Comparison of ENCODE assay signal across 1 cellular context in the genomic region with DNA sequence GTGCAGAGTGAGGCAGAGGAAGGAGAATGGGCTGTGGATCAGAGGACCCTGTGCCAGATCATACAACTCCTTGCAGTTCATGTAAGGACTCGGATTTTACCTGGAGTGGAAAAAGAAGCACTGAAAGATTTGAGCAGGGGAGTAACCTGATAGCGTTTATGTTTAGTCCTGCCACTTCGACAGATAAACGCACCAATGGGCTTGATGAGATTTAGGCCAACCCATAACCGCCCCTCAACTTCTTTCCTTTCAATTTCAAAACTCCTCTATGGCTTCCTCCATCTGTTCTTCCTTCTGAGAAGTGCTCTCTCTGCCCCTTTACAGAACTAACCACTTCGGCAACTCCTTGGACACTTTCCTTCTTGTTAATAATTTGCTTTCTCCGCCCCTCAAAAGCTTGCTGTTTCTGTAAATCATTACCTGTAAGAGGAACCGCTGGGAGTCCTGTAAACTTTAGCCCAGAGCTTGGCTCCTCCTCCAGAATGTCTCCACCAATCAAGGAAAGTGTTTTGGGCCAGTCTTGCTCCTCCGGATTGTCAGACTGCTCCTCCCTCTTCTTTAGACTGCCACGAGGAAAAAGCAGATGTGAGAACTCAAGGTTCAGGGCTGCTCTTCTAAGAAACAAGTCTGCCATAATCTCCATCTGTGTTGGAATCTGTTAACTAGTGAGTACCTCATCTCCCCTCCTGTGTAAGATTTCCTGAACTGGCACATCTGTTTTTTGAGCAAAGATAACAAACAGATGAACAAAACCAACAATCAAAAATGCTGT.
TF ChIP-seq lines count a peak whose summit lies in the region.

Gene ACSM3, plus strand, starts transcription at position 554 of the 772 bp plus-strand sequence. CDS start 6,021 bp downstream, outside the sequence.

TF ChIP-seq in GM12878, 131 proteins besides CTCF, POLR2A, EP300 and RAD21:
- TF ChIP-seq MLLT1 (IDR thresholded peaks at IDR 0.05) (peak; percentile 63; the same call in 1 of the 2 replicates), ZBED1 (IDR thresholded peaks at IDR 0.05; ENCODE audit: borderline replicate concordance) (no peak), MXI1 (IDR thresholded peaks at IDR 0.05; ENCODE audit: low read depth, low read length) (peak; percentile 89), PKNOX1 (IDR thresholded peaks at IDR 0.05) (peak; percentile 67), BHLHE40 (IDR thresholded peaks at IDR 0.05; ENCODE audit: borderline replicate concordance in 1 of 2, low read depth in 2 of 2, low read length in 1 of 2) (peak in 1 of 2 experiments; percentile 28; a peak in 1 of 4 replicates), YBX1 (IDR thresholded peaks at IDR 0.05) (no peak), MTA2 (IDR thresholded peaks at IDR 0.05; ENCODE audit: low read depth) (peak; percentile 29; the same call in 1 of the 2 replicates), DPF2 (IDR thresholded peaks at IDR 0.05) (no peak), MAX (IDR thresholded peaks at IDR 0.05; ENCODE audit: low read depth, low read length) (peak; percentile 75; the same call in 1 of the 2 replicates), NBN (IDR thresholded peaks at IDR 0.05) (peak; percentile 54; the same call in 1 of the 2 replicates), SPI1 (IDR thresholded peaks at IDR 0.05; ENCODE audit: borderline replicate concordance, insufficient read depth, low read depth, low read length) (peak; percentile 86), IRF4 (IDR thresholded peaks at IDR 0.05; ENCODE audit: low read depth, low read length) (peak; percentile 76), YY1 (IDR thresholded peaks at IDR 0.05; ENCODE audit: low read depth, low read length) (0 out of 2 replicates have a peak, but pooled peaks have one; percentile 14), POLR2AphosphoS5 (IDR thresholded peaks at IDR 0.05; ENCODE audit: low read length) (peak; percentile 48), KLF5 (IDR thresholded peaks at IDR 0.05; ENCODE audit: partially characterized antibody) (no peak), EED (IDR thresholded peaks at IDR 0.05; ENCODE audit: low read depth) (no peak), IKZF1 (conservative IDR thresholded peaks at IDR 0.05) (peak; percentile 52; the same call in 1 of the 2 replicates), ATF7 (IDR thresholded peaks at IDR 0.05; ENCODE audit: low read depth) (peak; percentile 78), SREBF2 (IDR thresholded peaks at IDR 0.05; ENCODE audit: low read length) (no peak), RFX5 (IDR thresholded peaks at IDR 0.05; ENCODE audit: low read depth, low read length) (peak; percentile 52; the same call in 1 of the 2 replicates), IKZF2 (IDR thresholded peaks at IDR 0.05) (peak; percentile 31 to 36; a peak in 2 of 4 replicates), FOXK2 (IDR thresholded peaks at IDR 0.05) (peak; percentile 78), MEF2B (IDR thresholded peaks at IDR 0.05; ENCODE audit: partially characterized antibody, poor library complexity, severe bottlenecking) (no peak)
- TF ChIP-seq, protein P1, sequence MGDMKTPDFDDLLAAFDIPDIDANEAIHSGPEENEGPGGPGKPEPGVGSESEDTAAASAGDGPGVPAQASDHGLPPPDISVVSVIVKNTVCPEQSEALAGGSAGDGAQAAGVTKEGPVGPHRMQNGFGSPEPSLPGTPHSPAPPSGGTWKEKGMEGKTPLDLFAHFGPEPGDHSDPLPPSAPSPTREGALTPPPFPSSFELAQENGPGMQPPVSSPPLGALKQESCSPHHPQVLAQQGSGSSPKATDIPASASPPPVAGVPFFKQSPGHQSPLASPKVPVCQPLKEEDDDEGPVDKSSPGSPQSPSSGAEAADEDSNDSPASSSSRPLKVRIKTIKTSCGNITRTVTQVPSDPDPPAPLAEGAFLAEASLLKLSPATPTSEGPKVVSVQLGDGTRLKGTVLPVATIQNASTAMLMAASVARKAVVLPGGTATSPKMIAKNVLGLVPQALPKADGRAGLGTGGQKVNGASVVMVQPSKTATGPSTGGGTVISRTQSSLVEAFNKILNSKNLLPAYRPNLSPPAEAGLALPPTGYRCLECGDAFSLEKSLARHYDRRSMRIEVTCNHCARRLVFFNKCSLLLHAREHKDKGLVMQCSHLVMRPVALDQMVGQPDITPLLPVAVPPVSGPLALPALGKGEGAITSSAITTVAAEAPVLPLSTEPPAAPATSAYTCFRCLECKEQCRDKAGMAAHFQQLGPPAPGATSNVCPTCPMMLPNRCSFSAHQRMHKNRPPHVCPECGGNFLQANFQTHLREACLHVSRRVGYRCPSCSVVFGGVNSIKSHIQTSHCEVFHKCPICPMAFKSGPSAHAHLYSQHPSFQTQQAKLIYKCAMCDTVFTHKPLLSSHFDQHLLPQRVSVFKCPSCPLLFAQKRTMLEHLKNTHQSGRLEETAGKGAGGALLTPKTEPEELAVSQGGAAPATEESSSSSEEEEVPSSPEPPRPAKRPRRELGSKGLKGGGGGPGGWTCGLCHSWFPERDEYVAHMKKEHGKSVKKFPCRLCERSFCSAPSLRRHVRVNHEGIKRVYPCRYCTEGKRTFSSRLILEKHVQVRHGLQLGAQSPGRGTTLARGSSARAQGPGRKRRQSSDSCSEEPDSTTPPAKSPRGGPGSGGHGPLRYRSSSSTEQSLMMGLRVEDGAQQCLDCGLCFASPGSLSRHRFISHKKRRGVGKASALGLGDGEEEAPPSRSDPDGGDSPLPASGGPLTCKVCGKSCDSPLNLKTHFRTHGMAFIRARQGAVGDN (IDR thresholded peaks at IDR 0.05) = no peak; the same call in none of the 2 replicates
- TF ChIP-seq, protein P2, sequence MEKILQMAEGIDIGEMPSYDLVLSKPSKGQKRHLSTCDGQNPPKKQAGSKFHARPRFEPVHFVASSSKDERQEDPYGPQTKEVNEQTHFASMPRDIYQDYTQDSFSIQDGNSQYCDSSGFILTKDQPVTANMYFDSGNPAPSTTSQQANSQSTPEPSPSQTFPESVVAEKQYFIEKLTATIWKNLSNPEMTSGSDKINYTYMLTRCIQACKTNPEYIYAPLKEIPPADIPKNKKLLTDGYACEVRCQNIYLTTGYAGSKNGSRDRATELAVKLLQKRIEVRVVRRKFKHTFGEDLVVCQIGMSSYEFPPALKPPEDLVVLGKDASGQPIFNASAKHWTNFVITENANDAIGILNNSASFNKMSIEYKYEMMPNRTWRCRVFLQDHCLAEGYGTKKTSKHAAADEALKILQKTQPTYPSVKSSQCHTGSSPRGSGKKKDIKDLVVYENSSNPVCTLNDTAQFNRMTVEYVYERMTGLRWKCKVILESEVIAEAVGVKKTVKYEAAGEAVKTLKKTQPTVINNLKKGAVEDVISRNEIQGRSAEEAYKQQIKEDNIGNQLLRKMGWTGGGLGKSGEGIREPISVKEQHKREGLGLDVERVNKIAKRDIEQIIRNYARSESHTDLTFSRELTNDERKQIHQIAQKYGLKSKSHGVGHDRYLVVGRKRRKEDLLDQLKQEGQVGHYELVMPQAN (conservative IDR thresholded peaks at IDR 0.05) = 0 out of 2 replicates have a peak, but pooled peaks have one; percentile 26
- TF ChIP-seq, protein P3, sequence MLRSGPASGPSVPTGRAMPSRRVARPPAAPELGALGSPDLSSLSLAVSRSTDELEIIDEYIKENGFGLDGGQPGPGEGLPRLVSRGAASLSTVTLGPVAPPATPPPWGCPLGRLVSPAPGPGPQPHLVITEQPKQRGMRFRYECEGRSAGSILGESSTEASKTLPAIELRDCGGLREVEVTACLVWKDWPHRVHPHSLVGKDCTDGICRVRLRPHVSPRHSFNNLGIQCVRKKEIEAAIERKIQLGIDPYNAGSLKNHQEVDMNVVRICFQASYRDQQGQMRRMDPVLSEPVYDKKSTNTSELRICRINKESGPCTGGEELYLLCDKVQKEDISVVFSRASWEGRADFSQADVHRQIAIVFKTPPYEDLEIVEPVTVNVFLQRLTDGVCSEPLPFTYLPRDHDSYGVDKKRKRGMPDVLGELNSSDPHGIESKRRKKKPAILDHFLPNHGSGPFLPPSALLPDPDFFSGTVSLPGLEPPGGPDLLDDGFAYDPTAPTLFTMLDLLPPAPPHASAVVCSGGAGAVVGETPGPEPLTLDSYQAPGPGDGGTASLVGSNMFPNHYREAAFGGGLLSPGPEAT (IDR thresholded peaks at IDR 0.05; ENCODE audit: low read depth) = peak; percentile 70; the same call in 1 of the 2 replicates
- TF ChIP-seq, protein P4, sequence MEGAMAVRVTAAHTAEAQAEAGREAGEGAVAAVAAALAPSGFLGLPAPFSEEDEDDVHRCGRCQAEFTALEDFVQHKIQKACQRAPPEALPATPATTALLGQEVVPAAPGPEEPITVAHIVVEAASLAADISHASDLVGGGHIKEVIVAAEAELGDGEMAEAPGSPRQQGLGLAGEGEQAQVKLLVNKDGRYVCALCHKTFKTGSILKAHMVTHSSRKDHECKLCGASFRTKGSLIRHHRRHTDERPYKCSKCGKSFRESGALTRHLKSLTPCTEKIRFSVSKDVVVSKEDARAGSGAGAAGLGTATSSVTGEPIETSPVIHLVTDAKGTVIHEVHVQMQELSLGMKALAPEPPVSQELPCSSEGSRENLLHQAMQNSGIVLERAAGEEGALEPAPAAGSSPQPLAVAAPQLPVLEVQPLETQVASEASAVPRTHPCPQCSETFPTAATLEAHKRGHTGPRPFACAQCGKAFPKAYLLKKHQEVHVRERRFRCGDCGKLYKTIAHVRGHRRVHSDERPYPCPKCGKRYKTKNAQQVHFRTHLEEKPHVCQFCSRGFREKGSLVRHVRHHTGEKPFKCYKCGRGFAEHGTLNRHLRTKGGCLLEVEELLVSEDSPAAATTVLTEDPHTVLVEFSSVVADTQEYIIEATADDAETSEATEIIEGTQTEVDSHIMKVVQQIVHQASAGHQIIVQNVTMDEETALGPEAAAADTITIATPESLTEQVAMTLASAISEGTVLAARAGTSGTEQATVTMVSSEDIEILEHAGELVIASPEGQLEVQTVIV (IDR thresholded peaks at IDR 0.05; ENCODE audit: borderline replicate concordance, partially characterized antibody) = no peak
- TF ChIP-seq, protein P5, sequence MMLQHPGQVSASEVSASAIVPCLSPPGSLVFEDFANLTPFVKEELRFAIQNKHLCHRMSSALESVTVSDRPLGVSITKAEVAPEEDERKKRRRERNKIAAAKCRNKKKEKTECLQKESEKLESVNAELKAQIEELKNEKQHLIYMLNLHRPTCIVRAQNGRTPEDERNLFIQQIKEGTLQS (IDR thresholded peaks at IDR 0.05; ENCODE audit: borderline replicate concordance, extremely low read depth, low read depth, low read length) = no peak
